8 cellular contexts compared by ENCODE assay signal in genomic region chr14:106745016-106745767, GRCh38.
A peak's percentile ranks its signal among the peaks of the same experiment; 100 is the strongest.
DNase-seq lines count a peak whose midpoint lies in the region; ATAC-seq and TF ChIP-seq lines count a peak whose summit lies in the region.
"Not testable (repeated sequence)": the region's sequence is repeated elsewhere in the genome, so short reads cannot be mapped to it uniquely, and the experiment has no call there.

No MANE protein-coding gene starts in this region.

- not testable (repeated sequence) for H3K9me3 Mint-ChIP-seq in activated CD8-positive, alpha-beta T cell treated with anti-CD3 and anti-CD28 coated beads, Interleukin-2, amount 10 ng/mL, durations not matched to agents 7 days and 5 days (ENCODE audit: insufficient read depth); activated naive CD8-positive, alpha-beta T cell treated with anti-CD3 and anti-CD28 coated beads, Interleukin-2, amount 10 ng/mL, durations not matched to agents 7 days and 5 days

- ATAC-seq in GM19395 (IDR thresholded peaks at IDR 0.05; ENCODE audit: unreplicated experiment) (peak; percentile 70), HG02642 (IDR thresholded peaks at IDR 0.05; ENCODE audit: poor library complexity, unreplicated experiment) (peak; percentile 70), HG03460 (IDR thresholded peaks at IDR 0.05; ENCODE audit: unreplicated experiment) (peak; percentile 62)
- peak; percentile 84 for ATAC-seq in activated CD8-positive, alpha-beta T cell treated with anti-CD3 and anti-CD28 coated beads, Interleukin-2, amount 10 ng/mL, durations not matched to agents 7 days and 5 days
- ATAC-seq in activated naive CD8-positive, alpha-beta T cell treated with anti-CD3 and anti-CD28 coated beads, Interleukin-2, amount 10 ng/mL, durations not matched to agents 7 days and 5 days (ENCODE audit: low read depth) = peak; percentile 89

- POLR2A ChIA-PET in activated CD8-positive, alpha-beta T cell treated with anti-CD3 and anti-CD28 coated beads, Interleukin-2, amount 10 ng/mL, durations not matched to agents 7 days and 5 days (lab: Charles Lee); activated naive CD8-positive, alpha-beta T cell treated with anti-CD3 and anti-CD28 coated beads, Interleukin-2, amount 10 ng/mL, durations not matched to agents 7 days and 5 days (lab: Charles Lee): not testable (repeated sequence)

- peak overlapping the region in 1 of 4 donors; percentile 46 for H3K27ac ChIP-seq in Peyer's patch

- DNase-seq in GDM1 (lab: John Stamatoyannopoulos, UW) (peak; percentile 82), Peyer's patch (peak in 2 of 3 donors; percentile 21 to 49), pons (ENCODE audit: low spot score) (peak; percentile 5)
- DNase-seq in activated CD8-positive, alpha-beta T cell treated with anti-CD3 and anti-CD28 coated beads, Interleukin-2, amount 10 ng/mL, durations not matched to agents 7 days and 5 days = peak; percentile 42
- not testable (repeated sequence) for DNase-seq in activated naive CD8-positive, alpha-beta T cell treated with anti-CD3 and anti-CD28 coated beads, Interleukin-2, amount 10 ng/mL, durations not matched to agents 7 days and 5 days

- not testable (repeated sequence) for H3K27ac Mint-ChIP-seq in activated CD8-positive, alpha-beta T cell treated with anti-CD3 and anti-CD28 coated beads, Interleukin-2, amount 10 ng/mL, durations not matched to agents 7 days and 5 days; activated naive CD8-positive, alpha-beta T cell treated with anti-CD3 and anti-CD28 coated beads, Interleukin-2, amount 10 ng/mL, durations not matched to agents 7 days and 5 days

- H3K4me3 Mint-ChIP-seq in activated CD8-positive, alpha-beta T cell treated with anti-CD3 and anti-CD28 coated beads, Interleukin-2, amount 10 ng/mL, durations not matched to agents 7 days and 5 days; activated naive CD8-positive, alpha-beta T cell treated with anti-CD3 and anti-CD28 coated beads, Interleukin-2, amount 10 ng/mL, durations not matched to agents 7 days and 5 days: not testable (repeated sequence)

- CTCF ChIA-PET in activated CD8-positive, alpha-beta T cell treated with anti-CD3 and anti-CD28 coated beads, Interleukin-2, amount 10 ng/mL, durations not matched to agents 7 days and 5 days (lab: Charles Lee) = interaction anchor here (1.2 kb wide), 1 partner anchor 48 kb away, joined by 3 read pairs; no protein-coding TSS in a partner anchor

- H3K36me3 Mint-ChIP-seq in activated CD8-positive, alpha-beta T cell treated with anti-CD3 and anti-CD28 coated beads, Interleukin-2, amount 10 ng/mL, durations not matched to agents 7 days and 5 days (ENCODE audit: low read depth); activated naive CD8-positive, alpha-beta T cell treated with anti-CD3 and anti-CD28 coated beads, Interleukin-2, amount 10 ng/mL, durations not matched to agents 7 days and 5 days: not testable (repeated sequence)

- not testable (repeated sequence) for TF ChIP-seq POLR2A in Peyer's patch (IDR thresholded peaks at IDR 0.05)

- H3K27me3 Mint-ChIP-seq in activated CD8-positive, alpha-beta T cell treated with anti-CD3 and anti-CD28 coated beads, Interleukin-2, amount 10 ng/mL, durations not matched to agents 7 days and 5 days (ENCODE audit: low read depth) = peaks cover 11% of the 10 kb centered on the region
- not testable (repeated sequence) for H3K27me3 Mint-ChIP-seq in activated naive CD8-positive, alpha-beta T cell treated with anti-CD3 and anti-CD28 coated beads, Interleukin-2, amount 10 ng/mL, durations not matched to agents 7 days and 5 days

- not testable (repeated sequence) for H3K27me3 ChIP-seq in Peyer's patch

- TF ChIP-seq CTCF in Peyer's patch (IDR thresholded peaks at IDR 0.05) = not testable (repeated sequence)

- H3K9me3 ChIP-seq in Peyer's patch = not testable (repeated sequence)

- not testable (repeated sequence) for H3K4me1 ChIP-seq in Peyer's patch

- H3K36me3 ChIP-seq in Peyer's patch = not testable (repeated sequence)

- H3K4me3 ChIP-seq in Peyer's patch = not testable (repeated sequence)

- H3K4me1 Mint-ChIP-seq in activated CD8-positive, alpha-beta T cell treated with anti-CD3 and anti-CD28 coated beads, Interleukin-2, amount 10 ng/mL, durations not matched to agents 7 days and 5 days (ENCODE audit: low read depth) = peaks cover 34% of the 10 kb centered on the region
- not testable (repeated sequence) for H3K4me1 Mint-ChIP-seq in activated naive CD8-positive, alpha-beta T cell treated with anti-CD3 and anti-CD28 coated beads, Interleukin-2, amount 10 ng/mL, durations not matched to agents 7 days and 5 days
